19 cellular contexts compared by ENCODE assay signal in the genomic region with DNA sequence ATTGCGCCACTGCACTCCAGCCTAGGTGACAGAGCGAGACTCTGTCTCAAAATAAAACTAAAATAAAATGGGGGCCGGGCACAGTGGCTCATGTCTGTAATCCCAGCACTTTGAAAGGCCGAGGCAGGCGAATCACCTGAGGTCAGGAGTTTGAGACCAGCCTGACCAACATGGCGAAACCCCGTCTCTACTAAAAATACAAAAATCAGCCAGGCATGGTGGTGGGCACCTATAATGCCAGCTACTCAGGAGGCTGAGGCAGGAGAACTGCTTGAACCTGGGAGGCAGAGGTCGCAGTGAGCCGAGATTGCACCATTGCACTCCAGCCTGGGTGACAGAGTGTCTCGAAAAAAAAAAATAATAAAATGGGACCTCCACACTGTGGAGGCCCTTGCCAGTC. TPM values are rescaled to one million over a fixed set of nuclear protein-coding genes. Genes with fewer than 3 reads are reported as not detected.
"Had no signal": no experiment of that assay in that cellular context is flagged by ENCODE, and none has a peak within 500 bp of the region (broad histone marks: within the 10 kb centered on the region; RNA-seq: fewer than 3 reads in every experiment).

No MANE protein-coding gene starts in this region.

RNA-seq across cellular contexts. Expression of a gene that starts 15.4 kb away (rescaled TPM):
- total RNA-seq: colonic mucosa, dermis microvascular lymphatic vessel endothelial cell, endodermal cell, esophagus mucosa, esophagus squamous epithelium, gastrocnemius medialis, glomerular endothelial cell, heart right ventricle, kidney epithelial cell, left cardiac atrium, left lung, left ventricle myocardium superior, lower leg skin, lower lobe of right lung, lung microvascular endothelial cell, mesenteric fat pad, mucosa of descending colon, myocyte had no signal
- polyA plus RNA-seq: heart right ventricle, keratinocyte had no signal

RNA-seq across cellular contexts. Expression of a gene that starts 29.1 kb away (rescaled TPM):
- total RNA-seq: glomerular endothelial cell, kidney epithelial cell, myocyte had no signal
- polyA plus RNA-seq: keratinocyte had no signal
